8 cellular contexts compared by ENCODE assay signal in the genomic region with DNA sequence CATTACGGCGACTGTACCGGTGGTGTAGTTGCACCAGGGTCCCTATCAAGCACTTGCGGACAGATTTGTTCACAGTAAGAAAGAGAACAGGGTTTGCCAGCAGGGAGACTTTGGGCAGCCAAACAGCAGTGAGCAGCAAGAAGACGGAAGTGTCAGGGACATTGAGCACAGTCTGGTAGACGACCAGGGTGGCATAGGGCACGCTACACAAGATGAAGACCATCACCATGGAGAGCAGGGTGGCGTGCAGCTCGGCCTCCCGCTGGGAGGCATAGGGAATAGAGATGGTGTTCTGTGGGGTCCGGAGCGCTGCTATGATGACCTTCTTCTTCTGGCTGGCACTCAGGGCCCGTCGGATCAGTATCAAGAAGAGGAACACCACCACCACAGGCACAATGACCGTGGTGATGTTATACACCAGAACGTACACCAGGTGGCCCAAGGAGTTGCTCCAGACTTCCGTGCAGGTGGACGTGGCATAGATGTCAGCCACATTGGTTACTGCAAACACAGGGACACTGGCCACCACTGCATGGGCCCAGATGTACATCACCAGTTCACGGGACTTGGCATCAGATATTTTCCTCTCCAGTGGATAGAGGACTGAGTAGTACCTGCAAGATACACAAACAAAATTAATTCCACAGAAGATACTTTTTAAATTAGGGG. TPM values are rescaled to one million over a fixed set of nuclear protein-coding genes. Genes with fewer than 3 reads are reported as not detected.
A peak's percentile ranks its signal among the peaks of the same experiment; 100 is the strongest.
DNase-seq lines count a peak whose midpoint lies in the region; ATAC-seq lines count a peak whose summit lies in the region.

No MANE protein-coding gene starts in this region.

- peak; percentile 80 for ATAC-seq in GM19328 (IDR thresholded peaks at IDR 0.05; ENCODE audit: unreplicated experiment)
- peak; percentile 20 for ATAC-seq in sciatic nerve

- DNase-seq in DMS53 (lab: John Stamatoyannopoulos, UW) (peak; percentile 77), M059J (ENCODE audit: low read depth) (peak; percentile 18), cerebellar cortex (ENCODE audit: low spot score) (peak; percentile 47), sciatic nerve (ENCODE audit: low spot score) (no peak), NCI-H2171 (lab: John Stamatoyannopoulos, UW) (no peak), NCI-H446 (lab: John Stamatoyannopoulos, UW) (no peak), T-helper 1 cell (no peak)

- intact Hi-C loops in sciatic nerve (cut with DNase I) = no loop called here

RNA-seq across cellular contexts. Expression of a gene that starts 19.1 kb away (rescaled TPM):
- 0.64 and 0.76 TPM in 2 replicates for total RNA-seq in M059J (2014; rRNA removed; shearing (Covaris generic))
- 0.85 TPM for total RNA-seq in sciatic nerve

Comparison
In these comparisons a context has a peak if more than half of its experiments do, and no peak if none do; other contexts are left out.
1. DNase-seq: peak in DMS53 (single experiment), M059J (single experiment) and cerebellar cortex (single experiment); none in sciatic nerve (single experiment), NCI-H2171 (single experiment), NCI-H446 (0 of 2) and T-helper 1 cell (0 of 5).